Comparison of ENCODE assay signal across 1 cellular context in genomic region chr2:55482186-55482945, GRCh38.
TF ChIP-seq lines count a peak whose summit lies in the region.

No MANE protein-coding gene starts in this region.

TF ChIP-seq in K562, 482 proteins besides CTCF, POLR2A, EP300 and RAD21 (continued from another document and continues in another):
- TF ChIP-seq ZBTB34 (CRISPR knock-in tag; IDR thresholded peaks at IDR 0.05) = no peak
- no peak for TF ChIP-seq TEAD4 (IDR thresholded peaks at IDR 0.05; ENCODE audit: low read length)
- no peak for TF ChIP-seq TEAD4 (CRISPR knock-in tag; IDR thresholded peaks at IDR 0.05; ENCODE audit: borderline replicate concordance)
- TF ChIP-seq PRPF4 (IDR thresholded peaks at IDR 0.05; ENCODE audit: insufficient read depth, low read depth, low read length, poor library complexity, severe bottlenecking) = no peak
- TF ChIP-seq JUNB (CRISPR knock-in tag; conservative IDR thresholded peaks at IDR 0.05) = no peak
- TF ChIP-seq ZNF253 (CRISPR knock-in tag; conservative IDR thresholded peaks at IDR 0.05) = no peak
- 0 out of 2 replicates have a peak, but pooled peaks have one; percentile 22 for TF ChIP-seq ADNP (tag; IDR thresholded peaks at IDR 0.05)
- no peak for TF ChIP-seq THRB (CRISPR knock-in tag; conservative IDR thresholded peaks at IDR 0.05)
- no peak for TF ChIP-seq ZFP91 (CRISPR knock-in tag; IDR thresholded peaks at IDR 0.05)
- no peak for TF ChIP-seq THRAP3 (IDR thresholded peaks at IDR 0.05; ENCODE audit: borderline replicate concordance)
- TF ChIP-seq MYC (IDR thresholded peaks at IDR 0.05; ENCODE audit: low read depth, low read length) = no peak
- no peak for TF ChIP-seq MYC (CRISPR knock-in tag; IDR thresholded peaks at IDR 0.05; ENCODE audit: borderline replicate concordance, low read depth)
- no peak for TF ChIP-seq ZNF143 (CRISPR knock-in tag; IDR thresholded peaks at IDR 0.05)
- no peak for TF ChIP-seq CTCFL (IDR thresholded peaks at IDR 0.05; ENCODE audit: borderline replicate concordance, insufficient read depth, low read depth, low read length, poor library complexity, severe bottlenecking)
- no peak for TF ChIP-seq PML (IDR thresholded peaks at IDR 0.05; ENCODE audit: low read length)
- TF ChIP-seq KLF10 (CRISPR knock-in tag; IDR thresholded peaks at IDR 0.05) = no peak
- no peak for TF ChIP-seq IFI16 (CRISPR knock-in tag; IDR thresholded peaks at IDR 0.05)
- TF ChIP-seq E2F6 (IDR thresholded peaks at IDR 0.05; ENCODE audit: borderline replicate concordance in 1 of 2, extremely low read depth in 1 of 2, insufficient read depth in 1 of 2, insufficient read length in 1 of 2, low read depth in 1 of 2, low read length in 1 of 2, poor library complexity in 1 of 2, severe bottlenecking in 1 of 2) = no peak
- peak; percentile 64; the same call in 1 of the 2 replicates for TF ChIP-seq NFATC3 (IDR thresholded peaks at IDR 0.05)
- no peak for TF ChIP-seq HINFP (tag; conservative IDR thresholded peaks at IDR 0.05; ENCODE audit: low read depth)
- no peak for TF ChIP-seq KDM4B (IDR thresholded peaks at IDR 0.05; ENCODE audit: borderline replicate concordance in 2 of 2, low read depth in 1 of 2)
- no peak for TF ChIP-seq NFYB (IDR thresholded peaks at IDR 0.05; ENCODE audit: extremely low read depth, insufficient read length)
- TF ChIP-seq MCM3 (IDR thresholded peaks at IDR 0.05) = no peak
- TF ChIP-seq ARNT (IDR thresholded peaks at IDR 0.05) = no peak
- no peak for TF ChIP-seq PRDM10 (IDR thresholded peaks at IDR 0.05; ENCODE audit: partially characterized antibody)
- no peak for TF ChIP-seq ZNF785 (CRISPR knock-in tag; IDR thresholded peaks at IDR 0.05)
- TF ChIP-seq ETV6 (IDR thresholded peaks at IDR 0.05; ENCODE audit: borderline replicate concordance in 1 of 2, low read depth in 2 of 2, low read length in 1 of 2) = no peak
- no peak for TF ChIP-seq ETV6 (CRISPR knock-in tag; IDR thresholded peaks at IDR 0.05; ENCODE audit: borderline replicate concordance)
- peak; percentile 93 for TF ChIP-seq ATF3 (IDR thresholded peaks at IDR 0.05)
- no peak for TF ChIP-seq ATF3 (CRISPR knock-in tag; conservative IDR thresholded peaks at IDR 0.05)
- no peak for TF ChIP-seq HDAC2 (IDR thresholded peaks at IDR 0.05)
- no peak for TF ChIP-seq ZBTB1 (CRISPR knock-in tag; IDR thresholded peaks at IDR 0.05; ENCODE audit: borderline replicate concordance, low read depth)
- TF ChIP-seq RBM15 (IDR thresholded peaks at IDR 0.05; ENCODE audit: insufficient read depth, low read length) = no peak
- TF ChIP-seq ZNF318 (IDR thresholded peaks at IDR 0.05; ENCODE audit: borderline replicate concordance in 1 of 2, low read depth in 1 of 2) = peak in 1 of 2 experiments; percentile 44; a peak in 1 of 4 replicates
- no peak for TF ChIP-seq ID3 (CRISPR knock-in tag; IDR thresholded peaks at IDR 0.05)
- no peak for TF ChIP-seq ID3 (tag; IDR thresholded peaks at IDR 0.05)
- TF ChIP-seq E2F3 (CRISPR knock-in tag; IDR thresholded peaks at IDR 0.05) = no peak
